ENCODE assay signal across 14 cellular contexts in the genomic region with DNA sequence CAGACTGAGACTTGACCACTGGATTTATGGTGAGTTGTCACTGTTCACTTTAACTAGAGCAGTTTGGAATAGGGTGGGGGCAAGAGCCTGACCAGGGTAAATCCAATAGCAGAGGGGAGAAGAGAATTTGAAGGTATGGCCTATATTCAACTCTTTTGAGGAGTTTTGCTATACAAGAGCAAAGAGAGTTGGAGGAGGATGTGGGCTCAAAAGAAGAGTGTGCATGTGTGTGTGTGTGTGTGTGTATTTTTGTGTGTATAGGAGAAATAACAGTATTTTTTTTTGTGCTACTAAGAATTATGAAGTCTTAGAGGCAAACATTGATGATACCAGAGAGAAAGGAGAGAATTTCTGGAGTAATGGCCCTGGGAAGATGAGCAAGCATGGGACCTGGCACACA.
DNase-seq lines count a peak whose midpoint lies in the region; ATAC-seq and TF ChIP-seq lines count a peak whose summit lies in the region.
"Had no signal": no experiment of that assay in that cellular context is flagged by ENCODE, and none has a peak within 500 bp of the region (broad histone marks: within the 10 kb centered on the region; RNA-seq: fewer than 3 reads in every experiment).

No MANE protein-coding gene starts in this region.

- no peak overlapping the region for H3K4me3 ChIP-seq in CD8-positive, alpha-beta T cell (ENCODE audit: low read depth, low read length)
- H3K4me3 ChIP-seq: BLaER1 treated with 17β-estradiol and CSF1 and Interleukin-3, amounts not matched to agents 10 nM and 100 nM had no signal

- POLR2A ChIA-PET in activated CD4-positive, alpha-beta T cell treated with anti-CD3 and anti-CD28 coated beads, Interleukin-2, amount 10 ng/mL, durations not matched to agents 7 days and 5 days (lab: Charles Lee): no interaction called here
- POLR2A ChIA-PET in CD8-positive, alpha-beta T cell (lab: Charles Lee): no interaction called here

- peak overlapping the region; percentile 0 for H3K27ac Mint-ChIP-seq in activated CD4-positive, alpha-beta T cell treated with anti-CD3 and anti-CD28 coated beads, Interleukin-2, amount 10 ng/mL, durations not matched to agents 7 days and 5 days
- H3K27ac Mint-ChIP-seq in activated CD4-positive, alpha-beta T cell treated with anti-CD3 and anti-CD28 coated beads, Interleukin-2, amount 10 ng/mL, durations not matched to agents 24 days and 14 days: no peak overlapping the region
- H3K27ac Mint-ChIP-seq in CD8-positive, alpha-beta T cell: no peak overlapping the region
- peak overlapping the region; percentile 72 for H3K27ac Mint-ChIP-seq in dendritic cell treated with granulocyte-macrophage colony-stimulating factor and Interleukin-4, amounts not matched to agents 40 ng/mL and 50 ng/mL, for 4 days
- H3K27ac Mint-ChIP-seq: HFFc6 had no signal

- no peak overlapping the region for H3K27ac ChIP-seq in CD8-positive, alpha-beta T cell (ENCODE audit: low read depth, low read length)
- H3K27ac ChIP-seq: BLaER1 treated with 17β-estradiol and CSF1 and Interleukin-3, amounts not matched to agents 10 nM and 100 nM had no signal

- H3K27me3 ChIP-seq in CD8-positive, alpha-beta T cell (ENCODE audit: insufficient read depth, low read length): no peaks in the 10 kb centered on the region
- H3K27me3 ChIP-seq: BLaER1 treated with 17β-estradiol and CSF1 and Interleukin-3, amounts not matched to agents 10 nM and 100 nM had no signal

- CTCF ChIA-PET in activated CD4-positive, alpha-beta T cell treated with anti-CD3 and anti-CD28 coated beads, Interleukin-2, amount 10 ng/mL, durations not matched to agents 7 days and 5 days (lab: Charles Lee): no interaction called here
- CTCF ChIA-PET in CD8-positive, alpha-beta T cell (lab: Charles Lee): no interaction called here

- no peaks in the 10 kb centered on the region for H3K9me3 ChIP-seq in CD8-positive, alpha-beta T cell (ENCODE audit: low read length)

- H3K27me3 Mint-ChIP-seq in activated CD4-positive, alpha-beta T cell treated with anti-CD3 and anti-CD28 coated beads, Interleukin-2, amount 10 ng/mL, durations not matched to agents 7 days and 5 days: no peaks in the 10 kb centered on the region
- no peaks in the 10 kb centered on the region for H3K27me3 Mint-ChIP-seq in activated CD4-positive, alpha-beta T cell treated with anti-CD3 and anti-CD28 coated beads, Interleukin-2, amount 10 ng/mL, durations not matched to agents 24 days and 14 days
- H3K27me3 Mint-ChIP-seq in CD8-positive, alpha-beta T cell (ENCODE audit: low read depth): no peaks in the 10 kb centered on the region
- peaks cover 5% of the 10 kb centered on the region for H3K27me3 Mint-ChIP-seq in dendritic cell treated with granulocyte-macrophage colony-stimulating factor and Interleukin-4, amounts not matched to agents 40 ng/mL and 50 ng/mL, for 4 days

- peaks cover 8% of the 10 kb centered on the region for H3K9me3 Mint-ChIP-seq in activated CD4-positive, alpha-beta T cell treated with anti-CD3 and anti-CD28 coated beads, Interleukin-2, amount 10 ng/mL, durations not matched to agents 7 days and 5 days
- H3K9me3 Mint-ChIP-seq in activated CD4-positive, alpha-beta T cell treated with anti-CD3 and anti-CD28 coated beads, Interleukin-2, amount 10 ng/mL, durations not matched to agents 24 days and 14 days: peaks cover 11% of the 10 kb centered on the region
- no peaks in the 10 kb centered on the region for H3K9me3 Mint-ChIP-seq in CD8-positive, alpha-beta T cell
- peaks cover 15% of the 10 kb centered on the region for H3K9me3 Mint-ChIP-seq in dendritic cell treated with granulocyte-macrophage colony-stimulating factor and Interleukin-4, amounts not matched to agents 40 ng/mL and 50 ng/mL, for 4 days
- H3K9me3 Mint-ChIP-seq: HFFc6 had no signal

- peaks cover 43% of the 10 kb centered on the region for H3K4me1 ChIP-seq in CD8-positive, alpha-beta T cell (ENCODE audit: insufficient read depth, low read length)

- no peak for TF ChIP-seq CTCF in CD8-positive, alpha-beta T cell (IDR thresholded peaks at IDR 0.05)

- H3K36me3 ChIP-seq in CD8-positive, alpha-beta T cell (ENCODE audit: insufficient read depth, low read length): no peaks in the 10 kb centered on the region
- H3K36me3 ChIP-seq: BLaER1 treated with 17β-estradiol and CSF1 and Interleukin-3, amounts not matched to agents 10 nM and 100 nM had no signal

- peaks cover 9% of the 10 kb centered on the region for H3K36me3 Mint-ChIP-seq in activated CD4-positive, alpha-beta T cell treated with anti-CD3 and anti-CD28 coated beads, Interleukin-2, amount 10 ng/mL, durations not matched to agents 7 days and 5 days (ENCODE audit: low read depth)
- peaks cover 6% of the 10 kb centered on the region for H3K36me3 Mint-ChIP-seq in activated CD4-positive, alpha-beta T cell treated with anti-CD3 and anti-CD28 coated beads, Interleukin-2, amount 10 ng/mL, durations not matched to agents 24 days and 14 days (ENCODE audit: low read depth)
- H3K36me3 Mint-ChIP-seq in CD8-positive, alpha-beta T cell: no peaks in the 10 kb centered on the region
- no peaks in the 10 kb centered on the region for H3K36me3 Mint-ChIP-seq in dendritic cell treated with granulocyte-macrophage colony-stimulating factor and Interleukin-4, amounts not matched to agents 40 ng/mL and 50 ng/mL, for 4 days (ENCODE audit: low read depth)
- H3K36me3 Mint-ChIP-seq: CD4-positive, CD25-positive, alpha-beta regulatory T cell had no signal

- no peak overlapping the region for H3K4me3 Mint-ChIP-seq in activated CD4-positive, alpha-beta T cell treated with anti-CD3 and anti-CD28 coated beads, Interleukin-2, amount 10 ng/mL, durations not matched to agents 7 days and 5 days
- H3K4me3 Mint-ChIP-seq in activated CD4-positive, alpha-beta T cell treated with anti-CD3 and anti-CD28 coated beads, Interleukin-2, amount 10 ng/mL, durations not matched to agents 24 days and 14 days: no peak overlapping the region
- peak overlapping the region; percentile 2 for H3K4me3 Mint-ChIP-seq in CD8-positive, alpha-beta T cell
- H3K4me3 Mint-ChIP-seq in dendritic cell treated with granulocyte-macrophage colony-stimulating factor and Interleukin-4, amounts not matched to agents 40 ng/mL and 50 ng/mL, for 4 days: no peak overlapping the region
- H3K4me3 Mint-ChIP-seq: HFFc6 had no signal

- peaks cover 35% of the 10 kb centered on the region for H3K4me1 Mint-ChIP-seq in activated CD4-positive, alpha-beta T cell treated with anti-CD3 and anti-CD28 coated beads, Interleukin-2, amount 10 ng/mL, durations not matched to agents 7 days and 5 days
- peaks cover 30% of the 10 kb centered on the region for H3K4me1 Mint-ChIP-seq in activated CD4-positive, alpha-beta T cell treated with anti-CD3 and anti-CD28 coated beads, Interleukin-2, amount 10 ng/mL, durations not matched to agents 24 days and 14 days
- peaks cover 55% of the 10 kb centered on the region for H3K4me1 Mint-ChIP-seq in CD8-positive, alpha-beta T cell (ENCODE audit: low read depth)
- peaks cover 49% of the 10 kb centered on the region for H3K4me1 Mint-ChIP-seq in dendritic cell treated with granulocyte-macrophage colony-stimulating factor and Interleukin-4, amounts not matched to agents 40 ng/mL and 50 ng/mL, for 4 days (ENCODE audit: low read depth)

- no peak for DNase-seq in activated CD4-positive, alpha-beta T cell treated with anti-CD3 and anti-CD28 coated beads, Interleukin-2, amount 10 ng/mL, durations not matched to agents 7 days and 5 days
- no peak for DNase-seq in activated CD4-positive, alpha-beta T cell treated with anti-CD3 and anti-CD28 coated beads, Interleukin-2, amount 10 ng/mL, durations not matched to agents 24 days and 14 days
- DNase-seq in CD8-positive, alpha-beta T cell: no peak
- peak; percentile 49 for DNase-seq in MV-4-11 (lab: John Stamatoyannopoulos, UW)
- DNase-seq: ACHN, Calu3, DMS 273 treated with DMSO at 0.1 percent for 48 hours, HCEC 1CT, HFFc6 had no signal

- intact Hi-C loops in activated CD4-positive, alpha-beta T cell treated with anti-CD3 and anti-CD28 coated beads, Interleukin-2, amount 10 ng/mL, durations not matched to agents 24 days and 14 days (cut with micrococcal nuclease): loop anchor here (5.0 to 10.0 kb wide), 2 partner anchors 94 to 99 kb away; no protein-coding TSS in a partner anchor
- intact Hi-C loops in CD8-positive, alpha-beta T cell (cut with DNase I, micrococcal nuclease): loop anchor here in 1 of 2 experiments (10.0 kb wide), 1 partner anchor 346 kb away; the partner anchor contains the start of gene FGGY
- intact Hi-C loops in dendritic cell treated with granulocyte-macrophage colony-stimulating factor and Interleukin-4, amounts not matched to agents 40 ng/mL and 50 ng/mL, for 4 days (cut with micrococcal nuclease): no loop called here

- no peak for ATAC-seq in CD8-positive, alpha-beta T cell
- no peak for ATAC-seq in HG03457 (IDR thresholded peaks at IDR 0.05; ENCODE audit: unreplicated experiment)
- ATAC-seq in HG03342 (IDR thresholded peaks at IDR 0.05; ENCODE audit: unreplicated experiment): no peak

Comparison
In these comparisons a context has a peak if more than half of its experiments do, and no peak if none do; other contexts are left out.
1. H3K27ac Mint-ChIP-seq: peak in activated CD4-positive, alpha-beta T cell treated with anti-CD3 and anti-CD28 coated beads, Interleukin-2, amount 10 ng/mL, durations not matched to agents 7 days and 5 days (single experiment) and dendritic cell treated with granulocyte-macrophage colony-stimulating factor and Interleukin-4, amounts not matched to agents 40 ng/mL and 50 ng/mL, for 4 days (single experiment); none in activated CD4-positive, alpha-beta T cell treated with anti-CD3 and anti-CD28 coated beads, Interleukin-2, amount 10 ng/mL, durations not matched to agents 24 days and 14 days (single experiment) and CD8-positive, alpha-beta T cell (single experiment).